ENCODE assay signal across 10 cellular contexts in the genomic region with DNA sequence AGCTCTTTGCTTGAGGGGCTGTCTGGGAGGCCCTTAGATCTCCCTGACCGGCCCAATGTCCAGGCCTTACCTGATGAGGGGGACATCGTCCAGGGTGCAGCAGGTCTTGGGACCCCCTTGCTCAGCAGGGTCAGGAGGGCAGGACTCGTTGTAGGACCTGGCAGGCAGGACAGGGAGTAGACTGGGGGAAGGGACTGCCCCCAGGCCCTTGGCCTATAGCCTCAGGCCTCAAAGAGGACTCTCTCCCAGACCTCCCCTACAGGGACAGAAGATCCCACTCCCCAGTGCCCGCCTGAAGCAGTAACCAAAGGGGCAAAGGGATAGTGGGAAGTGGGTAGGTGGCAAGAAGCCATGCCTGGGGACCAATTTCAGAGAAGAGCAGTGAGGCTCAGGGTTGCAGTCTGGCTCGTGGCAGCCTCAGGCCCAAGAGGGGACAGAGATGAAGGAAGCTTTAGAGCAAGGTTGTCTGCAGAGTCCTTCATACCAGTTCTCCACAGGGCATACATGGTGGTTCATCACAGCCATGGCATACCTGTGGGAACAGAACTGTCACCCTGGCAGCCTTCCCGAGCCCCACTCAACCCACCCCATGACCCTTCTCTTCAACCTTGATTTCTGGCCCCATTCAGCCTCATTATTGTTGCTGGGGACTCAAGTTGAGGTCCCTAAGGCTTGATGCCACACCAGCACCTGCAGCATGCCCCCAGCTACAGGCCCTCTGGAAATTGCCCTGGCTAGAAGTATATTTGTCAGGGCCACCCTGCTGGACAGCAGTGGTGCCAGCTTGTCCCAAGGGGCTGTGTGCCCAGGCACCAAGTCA. TPM values are rescaled to one million over a fixed set of nuclear protein-coding genes. Genes with fewer than 3 reads are reported as not detected.
DNase-seq lines count a peak whose midpoint lies in the region; ATAC-seq, FAIRE-seq and TF ChIP-seq lines count a peak whose summit lies in the region.
"Had no signal": no experiment of that assay in that cellular context is flagged by ENCODE, and none has a peak within 500 bp of the region (broad histone marks: within the 10 kb centered on the region; RNA-seq: fewer than 3 reads in every experiment).

No MANE protein-coding gene starts in this region.

- H3K27ac Mint-ChIP-seq in activated B cell treated with CpG ODN at 0.5 μM for 24 hours: peak overlapping the region; percentile 84

- CTCF ChIA-PET in activated B cell treated with CpG ODN at 0.5 μM for 24 hours (lab: Charles Lee): interaction anchor here (0.6 kb wide), 1 partner anchor 181 kb away, joined by 3 read pairs; no protein-coding TSS in a partner anchor

- H3K4me3 ChIP-seq in fibroblast of pulmonary artery (replicated peaks; ENCODE audit: low read depth, low read length) (peak overlapping the region; percentile 95), prostate gland (peak overlapping the region in 1 of 2 donors; percentile 81)

- 63% methylated on average over 6 of the region's 6 CpGs for WGBS in prostate gland

- H3K4me3 Mint-ChIP-seq in activated B cell treated with CpG ODN at 0.5 μM for 24 hours: peak overlapping the region; percentile 87

- POLR2A ChIA-PET in activated B cell treated with CpG ODN at 0.5 μM for 24 hours (lab: Charles Lee): interaction anchor here (1.0 to 3.5 kb wide), 9 partner anchors 11 to 182 kb away, joined by 3 to 28 read pairs (median 11); a partner anchor contains a TSS

- TF ChIP-seq CTCF in D721Med (IDR thresholded peaks at IDR 0.05; ENCODE audit: insufficient read depth, missing control alignments) (no peak), activated B cell treated with CpG ODN at 0.5 μM for 24 hours (IDR thresholded peaks at IDR 0.05) (no peak), fibroblast of pulmonary artery (IDR thresholded peaks at IDR 0.05; ENCODE audit: low read length, missing control alignments) (no peak), prostate gland (IDR thresholded peaks at IDR 0.05) (no peak)

- no peaks in the 10 kb centered on the region for H3K27me3 Mint-ChIP-seq in activated B cell treated with CpG ODN at 0.5 μM for 24 hours

- no peak for TF ChIP-seq POLR2A in prostate gland (IDR thresholded peaks at IDR 0.05)

- peak overlapping the region; percentile 87 to 90 for H3K27ac ChIP-seq in prostate gland

- H3K9me3 Mint-ChIP-seq in activated B cell treated with CpG ODN at 0.5 μM for 24 hours: no peaks in the 10 kb centered on the region

- peaks cover 40% of the 10 kb centered on the region for H3K4me1 Mint-ChIP-seq in activated B cell treated with CpG ODN at 0.5 μM for 24 hours

- H3K36me3 Mint-ChIP-seq in activated B cell treated with CpG ODN at 0.5 μM for 24 hours (ENCODE audit: low read depth): peaks cover 44% of the 10 kb centered on the region

- H3K9me3 ChIP-seq in prostate gland: no peaks in the 10 kb centered on the region

- intact Hi-C loops in activated B cell treated with CpG ODN at 0.5 μM for 24 hours (cut with micrococcal nuclease) (no loop called here), prostate gland (cut with DNase I) (no loop called here)

- no peaks in the 10 kb centered on the region for H3K36me3 ChIP-seq in prostate gland

- H3K4me1 ChIP-seq in prostate gland (replicated peaks): peaks cover 16% of the 10 kb centered on the region

- peak; percentile 2 for DNase-seq in D721Med (ENCODE audit: insufficient read length, low spot score)
- DNase-seq in activated B cell treated with CpG ODN at 0.5 μM for 24 hours: no peak
- no peak for DNase-seq in fibroblast of pulmonary artery (ENCODE audit: low read depth)
- DNase-seq in prostate gland (ENCODE audit: low spot score): no peak
- no peak for DNase-seq in DMS114 treated with DMSO at 0.1 percent for 48 hours (lab: John Stamatoyannopoulos, UW; ENCODE audit: unreplicated experiment)
- DNase-seq in DMS79 (lab: John Stamatoyannopoulos, UW): no peak
- DNase-seq in GF-D8 (lab: John Stamatoyannopoulos, UW): no peak
- no peak for DNase-seq in superior temporal gyrus (ENCODE audit: extremely low spot score)
- DNase-seq: activated CD4-positive, alpha-beta T cell treated with anti-CD3 and anti-CD28 coated beads for 48 hours had no signal

- ATAC-seq in activated B cell treated with CpG ODN at 0.5 μM for 24 hours (ENCODE audit: low read depth): no peak

- FAIRE-seq in D721Med (lab: Jason Lieb, UNC): no peak

- no peaks in the 10 kb centered on the region for H3K27me3 ChIP-seq in prostate gland (replicated peaks; ENCODE audit: insufficient read depth)

RNA-seq across cellular contexts. Expression of a gene that starts 1.3 kb away (rescaled TPM):
- total RNA-seq in activated B cell treated with CpG ODN at 0.5 μM for 24 hours (13.2 and 15.0 TPM in 2 replicates), prostate gland (10 to 100 TPM; 17.4 to 32.3 TPM)

RNA-seq across cellular contexts. Expression of a gene that starts 5.6 kb away (rescaled TPM):
- total RNA-seq in activated B cell treated with CpG ODN at 0.5 μM for 24 hours (104 and 108 TPM in 2 replicates), prostate gland (100 to 1,000 TPM; 161 to 201 TPM)

RNA-seq across cellular contexts. Expression of a gene that starts 10.7 kb away (rescaled TPM):
- total RNA-seq in activated B cell treated with CpG ODN at 0.5 μM for 24 hours (49.7 and 61.5 TPM in 2 replicates), prostate gland (10 to 100 TPM; 16.1 to 26.1 TPM)

RNA-seq across cellular contexts. Expression of a gene that starts 14.8 kb away (rescaled TPM):
- total RNA-seq in activated B cell treated with CpG ODN at 0.5 μM for 24 hours (57.8 and 64.1 TPM in 2 replicates), prostate gland (10 to 100 TPM; 60.8 to 99.1 TPM)

RNA-seq across cellular contexts. Expression of a gene that starts 16.9 kb away (rescaled TPM):
- total RNA-seq in activated B cell treated with CpG ODN at 0.5 μM for 24 hours (8.8 and 11.4 TPM in 2 replicates), prostate gland (10 to 100 TPM in 1 of 2 donors, 1 to 10 TPM in 1; 8.4 to 27.0 TPM)
- total RNA-seq: HT1080 had no signal
